10 cellular contexts compared by ENCODE assay signal in genomic region chr9:133533878-133534277, GRCh38. TPM values are rescaled to one million over a fixed set of nuclear protein-coding genes. Genes with fewer than 3 reads are reported as not detected.
DNase-seq lines count a peak whose midpoint lies in the region; ATAC-seq and TF ChIP-seq lines count a peak whose summit lies in the region.
"Had no signal": no experiment of that assay in that cellular context is flagged by ENCODE, and none has a peak within 500 bp of the region (broad histone marks: within the 10 kb centered on the region; RNA-seq: fewer than 3 reads in every experiment).

No MANE protein-coding gene starts in this region.

- DNase-seq in NCI-H1417 (lab: John Stamatoyannopoulos, UW) (peak in 2 of 3 experiments; percentile 53 to 61), NCI-H1417 treated with DMSO at 0.1 percent for 48 hours (lab: John Stamatoyannopoulos, UW) (no peak), mesendoderm (no peak), thoracic aorta (ENCODE audit: low spot score) (no peak), HK-2 (ENCODE audit: unreplicated experiment) (no peak)

- peak overlapping the region; percentile 10 for H3K4me3 ChIP-seq in ectodermal cell (ENCODE audit: insufficient read depth, low read depth, low read length)
- H3K4me3 ChIP-seq in mesendoderm (ENCODE audit: low read length) = no peak overlapping the region
- H3K4me3 ChIP-seq in thoracic aorta = peak overlapping the region; percentile 64
- H3K4me3 ChIP-seq: A549 had no signal

- H3K4me2 ChIP-seq in mesendoderm (ENCODE audit: low read length) = no peak overlapping the region
- H3K4me2 ChIP-seq: A549 had no signal

- H2BK15ac ChIP-seq in mesendoderm (replicated peaks; ENCODE audit: low read depth) = no peak overlapping the region

- H4K8ac ChIP-seq in mesendoderm (ENCODE audit: low read depth, low read length) = no peak overlapping the region

- H4K5ac ChIP-seq in mesendoderm (ENCODE audit: low read length) = no peak overlapping the region

- H3K27me3 ChIP-seq in ectodermal cell (ENCODE audit: control insufficient read depth, insufficient read depth, low read length, poor library complexity, severe bottlenecking) = peaks cover 19% of the 10 kb centered on the region
- no peaks in the 10 kb centered on the region for H3K27me3 ChIP-seq in mesendoderm (ENCODE audit: insufficient read depth, low read length, poor library complexity)
- H3K27me3 ChIP-seq in thoracic aorta (replicated peaks; ENCODE audit: insufficient read depth) = no peaks in the 10 kb centered on the region

- no peak overlapping the region for H3K4ac ChIP-seq in mesendoderm (ENCODE audit: low read depth, low read length)

- H3K79me2 ChIP-seq in mesendoderm (ENCODE audit: control insufficient read depth, insufficient read depth, low read length) = no peaks in the 10 kb centered on the region

- H3K4me1 ChIP-seq in ectodermal cell (ENCODE audit: control insufficient read depth, insufficient read depth, low read length) (peaks cover 28% of the 10 kb centered on the region), mesendoderm (ENCODE audit: control insufficient read depth, low read depth, low read length) (no peaks in the 10 kb centered on the region), thoracic aorta (ENCODE audit: control insufficient read depth in 1 of 2, low read depth in 2 of 2) (peaks cover 14 to 16% of the 10 kb centered on the region in 2 donors)
- H3K4me1 ChIP-seq: A549 had no signal

- H3K27ac ChIP-seq in ectodermal cell (ENCODE audit: insufficient read depth, low read depth, low read length, poor library complexity, severe bottlenecking) = no peak overlapping the region
- H3K27ac ChIP-seq in mesendoderm (ENCODE audit: low read depth, low read length) = no peak overlapping the region
- H3K27ac ChIP-seq in thoracic aorta = peak overlapping the region in 1 of 2 donors; percentile 38
- H3K27ac ChIP-seq: A549 had no signal

- H2AK5ac ChIP-seq in mesendoderm (ENCODE audit: low read length) = no peak overlapping the region

- H3K56ac ChIP-seq in mesendoderm (ENCODE audit: low read length) = peak overlapping the region; percentile 57

- H3K79me1 ChIP-seq in mesendoderm (ENCODE audit: low read length) = no peaks in the 10 kb centered on the region

- H2BK5ac ChIP-seq in mesendoderm (ENCODE audit: low read length) = no peak overlapping the region

- H3K36me3 ChIP-seq in ectodermal cell (ENCODE audit: control insufficient read depth, insufficient read depth, low read length) (no peaks in the 10 kb centered on the region), mesendoderm (ENCODE audit: control insufficient read depth, insufficient read depth, low read length) (no peaks in the 10 kb centered on the region), thoracic aorta (no peaks in the 10 kb centered on the region)

- H3K18ac ChIP-seq in mesendoderm (ENCODE audit: low read length) = peak overlapping the region; percentile 52

- no peak overlapping the region for H2BK120ac ChIP-seq in mesendoderm (ENCODE audit: low read depth, low read length)

- H3K9ac ChIP-seq in mesendoderm (ENCODE audit: low read length) = peak overlapping the region; percentile 48

- H3K9me3 ChIP-seq in ectodermal cell (ENCODE audit: control insufficient read depth, low read length) (no peaks in the 10 kb centered on the region), thoracic aorta (no peaks in the 10 kb centered on the region)
- H3K9me3 ChIP-seq: A549 had no signal

- WGBS in ectodermal cell, 2 experiments = 52 to 53% methylated on average over 11 of the region's 11 CpGs
- no CpG with 5 or more reads among the region's 11 CpGs for WGBS in mesendoderm (ENCODE audit: extremely low coverage, insufficient coverage, low lambda C conversion rate)

- no peak overlapping the region for H3K23ac ChIP-seq in mesendoderm (ENCODE audit: low read length)

- TF ChIP-seq CTCF in thoracic aorta (IDR thresholded peaks at IDR 0.05) = no peak

- ATAC-seq in thoracic aorta (ENCODE audit: insufficient number of reproducible peaks, low FRiP score, low read depth) (peak; percentile 49), HG02973 (IDR thresholded peaks at IDR 0.05; ENCODE audit: unreplicated experiment) (no peak), HG03159 (IDR thresholded peaks at IDR 0.05; ENCODE audit: unreplicated experiment) (no peak)

RNA-seq across cellular contexts. Expression of gene ADAMTSL2, which starts 0.6 kb away (rescaled TPM):
- polyA plus RNA-seq in ectodermal cell (2013, experiment 1 of 4) = 0.98 TPM
- 1.5 TPM for polyA plus RNA-seq in ectodermal cell (2013, experiment 2 of 4)
- polyA plus RNA-seq in ectodermal cell (2013, experiment 3 of 4) = 1.0 TPM
- 0.85 TPM for polyA plus RNA-seq in ectodermal cell (2013, experiment 4 of 4)
- 0.32 TPM for polyA plus RNA-seq in mesendoderm (2013, experiment 1 of 2)
- 0.29 TPM for polyA plus RNA-seq in mesendoderm (2013, experiment 2 of 2)
- total RNA-seq in thoracic aorta = 1 to 10 TPM; 2.8 to 5.5 TPM
- polyA plus RNA-seq: A549 had no signal

RNA-seq across cellular contexts. Expression of gene MYMK, which starts 9.1 kb away (rescaled TPM):
- polyA plus RNA-seq in ectodermal cell (2013, experiment 1 of 4) = not detected
- polyA plus RNA-seq in ectodermal cell (2013, experiment 2 of 4) = not detected
- polyA plus RNA-seq in ectodermal cell (2013, experiment 3 of 4) = not detected
- not detected for polyA plus RNA-seq in ectodermal cell (2013, experiment 4 of 4)
- not detected for polyA plus RNA-seq in mesendoderm (2013, experiment 1 of 2)
- polyA plus RNA-seq in mesendoderm (2013, experiment 2 of 2) = 0.08 TPM
- not detected for total RNA-seq in thoracic aorta
- total RNA-seq: osteocyte had no signal
- polyA plus RNA-seq: A549 had no signal

RNA-seq across cellular contexts. Expression of gene SLC2A6, which starts 55.0 kb away (rescaled TPM):
- 6.7 TPM for polyA plus RNA-seq in ectodermal cell (2013, experiment 1 of 4)
- polyA plus RNA-seq in ectodermal cell (2013, experiment 2 of 4) = 6.6 TPM
- polyA plus RNA-seq in ectodermal cell (2013, experiment 3 of 4) = 3.7 TPM
- polyA plus RNA-seq in ectodermal cell (2013, experiment 4 of 4) = 5.2 TPM
- 12.9 TPM for polyA plus RNA-seq in mesendoderm (2013, experiment 1 of 2)
- 12.7 TPM for polyA plus RNA-seq in mesendoderm (2013, experiment 2 of 2)
- total RNA-seq in thoracic aorta = 1 to 10 TPM; 4.6 to 8.8 TPM

Comparison
In these comparisons a context has a peak if more than half of its experiments do, and no peak if none do; other contexts are left out.
1. DNase-seq: peak in NCI-H1417 (2 of 3); none in NCI-H1417 treated with DMSO at 0.1 percent for 48 hours (single experiment), mesendoderm (single experiment), thoracic aorta (single experiment) and HK-2 (single experiment).